14 cellular contexts compared by ENCODE assay signal in genomic region chr1:27609210-27609555, GRCh38. TPM values are rescaled to one million over a fixed set of nuclear protein-coding genes. Genes with fewer than 3 reads are reported as not detected.
DNase-seq lines count a peak whose midpoint lies in the region; ATAC-seq, FAIRE-seq and TF ChIP-seq lines count a peak whose summit lies in the region.
"Had no signal": no experiment of that assay in that cellular context is flagged by ENCODE, and none has a peak within 500 bp of the region (broad histone marks: within the 10 kb centered on the region; RNA-seq: fewer than 3 reads in every experiment).

No MANE protein-coding gene starts in this region.

- no peaks in the 10 kb centered on the region for H4K20me1 ChIP-seq in GM12878 (ENCODE audit: control insufficient read depth, insufficient read depth)

- no TSS peak for BruUV-seq in GM12878 (replicated peaks; lab: Mats Ljungman, UMichigan)

- peaks cover 7 to 18% of the 10 kb centered on the region in 2 experiments; a peak in 3 of 4 replicates for H3K36me3 ChIP-seq in GM12878 (ENCODE audit: control insufficient read depth in 2 of 2, insufficient read depth in 2 of 2, low read length in 1 of 2)
- peaks cover 0 to 33% (median 22%) of the 10 kb centered on the region in 6 donors for H3K36me3 ChIP-seq in spleen
- H3K36me3 ChIP-seq: esophagus muscularis mucosa, left ventricle myocardium inferior, SJSA1 had no signal

- TF ChIP-seq CTCF in GM12878 (IDR thresholded peaks at IDR 0.05 in 2 of 3, conservative IDR thresholded peaks at IDR 0.05 in 1 of 3; ENCODE audit: control insufficient read depth in 2 of 3, extremely low read depth in 1 of 3, insufficient read depth in 1 of 3, low read depth in 3 of 3, low read length in 3 of 3), result no peak
- no peak for TF ChIP-seq CTCF in spleen (IDR thresholded peaks at IDR 0.05 in 8 of 11, conservative IDR thresholded peaks at IDR 0.05 in 3 of 11)
- TF ChIP-seq CTCF in foreskin fibroblast (IDR thresholded peaks at IDR 0.05; ENCODE audit: low read depth, low read length), result no peak

- intact Hi-C loops in GM12878 (cut with micrococcal nuclease; ENCODE audit: unreplicated experiment) (loop anchor here (1.0 to 10.0 kb wide), 3 partner anchors 22 to 124 kb away; no protein-coding TSS in a partner anchor), spleen (cut with DNase I; ENCODE audit: low total_unique reads) (loop anchor here (2.0 to 10.0 kb wide), 4 partner anchors 54 to 207 kb away; partner anchors contain the start of gene WASF2)

- no peaks in the 10 kb centered on the region for H3K79me2 ChIP-seq in GM12878 (ENCODE audit: control insufficient read depth, insufficient read depth, low read length)

- POLR2A ChIA-PET in GM12878 (lab: Charles Lee), result interaction anchor here (0.5 to 6.2 kb wide), 7 partner anchors 15 to 209 kb away, joined by 3 to 67 read pairs (median 37); no protein-coding TSS in a partner anchor

- H3K4me1 ChIP-seq in GM12878 (ENCODE audit: control insufficient read depth, insufficient read depth, low read length) (peaks cover 46% of the 10 kb centered on the region), spleen (peaks cover 33 to 99% (median 64%) of the 10 kb centered on the region in 6 donors)

- H3K27ac ChIP-seq in GM12878 (ENCODE audit: control insufficient read depth, insufficient read depth), result peak overlapping the region; percentile 78
- H3K27ac ChIP-seq in spleen, result peak overlapping the region in 6 of 8 donors; percentile 51 to 66 (median 63)
- H3K27ac ChIP-seq: esophagus muscularis mucosa, left ventricle myocardium inferior, SJSA1 had no signal

- in situ Hi-C loops in GM12878 (cut with MboI), result loop anchor here (5.0 kb wide), 3 partner anchors 53 to 307 kb away; partner anchors contain the start of gene GPR3

- peak overlapping the region; percentile 10; the same call in 1 of the 2 replicates for H2AFZ ChIP-seq in GM12878 (ENCODE audit: control insufficient read depth, low read depth, low read length)

- CTCF ChIA-PET in GM12878 (lab: Yijun Ruan, JAX), result interaction anchor here (1.1 to 10.4 kb wide), 17 partner anchors 17 to 310 kb away, joined by 3 to 327 read pairs (median 23); partner anchors contain the start of genes GPR3 and IFI6

- no peaks in the 10 kb centered on the region for H3K9me3 ChIP-seq in GM12878 (replicated peaks; ENCODE audit: control insufficient read depth, insufficient read depth, low read length)
- no peaks in the 10 kb centered on the region for H3K9me3 ChIP-seq in spleen
- H3K9me3 ChIP-seq: esophagus muscularis mucosa, left ventricle myocardium inferior had no signal

- RAD21 ChIA-PET in GM12878 (lab: Charles Lee; ENCODE audit: unreplicated experiment), result interaction anchor here (1.0 to 8.8 kb wide), 10 partner anchors 16 to 564 kb away, joined by 3 to 268 read pairs (median 6); partner anchors contain the start of gene IFI6

- 31% methylated on average over 3 of the region's 3 CpGs for WGBS in GM12878 (ENCODE audit: insufficient coverage, insufficient replicate concordance, low lambda C conversion rate, missing lambda C conversion rate)
- 46 to 71% (median 55%) methylated on average over 3 of the region's 3 CpGs for WGBS in spleen, 5 donors

- H3K4me3 ChIP-seq in GM12878 (no peak overlapping the region), spleen (no peak overlapping the region), foreskin fibroblast (ENCODE audit: low read depth in 1 of 2, low read length in 2 of 2) (no peak overlapping the region)
- H3K4me3 ChIP-seq: esophagus muscularis mucosa, left ventricle myocardium inferior, SJSA1 had no signal

- FAIRE-seq in GM12878 (lab: Jason Lieb, UNC), result no peak

- H3K9ac ChIP-seq in GM12878 (ENCODE audit: control insufficient read depth, insufficient read depth, low read length), result peak overlapping the region; percentile 44; the same call in 1 of the 2 replicates

- no peaks in the 10 kb centered on the region for H3K27me3 ChIP-seq in GM12878 (replicated peaks in 1 of 2; ENCODE audit: control insufficient read depth in 2 of 2, insufficient read depth in 2 of 2, low read length in 1 of 2)
- H3K27me3 ChIP-seq in spleen (replicated peaks in 1 of 7), result no peaks in the 10 kb centered on the region

- ATAC-seq in GM18907 (IDR thresholded peaks at IDR 0.05; ENCODE audit: unreplicated experiment) (peak; percentile 38), GM12878 (peak; percentile 41)

- TF ChIP-seq POLR2A in GM12878 (IDR thresholded peaks at IDR 0.05; ENCODE audit: low read depth, low read length), result peak; percentile 57; the same call in 1 of the 2 replicates
- TF ChIP-seq POLR2A in spleen (IDR thresholded peaks at IDR 0.05), result no peak

- TF ChIP-seq EP300 in GM12878 (IDR thresholded peaks at IDR 0.05; ENCODE audit: borderline replicate concordance in 1 of 2, control insufficient read depth in 1 of 2, low read depth in 2 of 2, low read length in 2 of 2), result no peak

- H3K4me2 ChIP-seq in GM12878 (ENCODE audit: control insufficient read depth, insufficient read depth), result peak overlapping the region; percentile 73

- peak; percentile 28 for DNase-seq in NK-92 treated with Interleukin-12 subunit alpha and Interleukin-12 subunit beta, amount 100 ng/mL, for 24 hours (lab: John Stamatoyannopoulos, UW)
- DNase-seq in NK-92 (lab: John Stamatoyannopoulos, UW; ENCODE audit: unreplicated experiment), result no peak
- no peak for DNase-seq in GM12878 (ENCODE audit: low read depth, low spot score)
- no peak for DNase-seq in spleen
- no peak for DNase-seq in foreskin fibroblast
- DNase-seq in kidney glomerular epithelial cell (lab: John Stamatoyannopoulos, UW), result no peak
- DNase-seq in UCSD-AML1 (lab: John Stamatoyannopoulos, UW; ENCODE audit: unreplicated experiment), result no peak
- DNase-seq: 8988T, left ventricle myocardium inferior, NCI-H2107 had no signal

- no peak for TF ChIP-seq RAD21 in GM12878 (IDR thresholded peaks at IDR 0.05; ENCODE audit: insufficient read depth, low read depth, low read length)

- SMC1A ChIA-PET in GM12878 (lab: Charles Lee; ENCODE audit: uncharacterized antibody, unreplicated experiment), result interaction anchor here (0.7 to 9.2 kb wide), 10 partner anchors 8 to 193 kb away, joined by 3 to 248 read pairs (median 26); no protein-coding TSS in a partner anchor

TF ChIP-seq in GM12878, 131 proteins besides CTCF, POLR2A, EP300 and RAD21:
- TF ChIP-seq CREB1 (IDR thresholded peaks at IDR 0.05; ENCODE audit: low read depth) (no peak), KAT2A (conservative IDR thresholded peaks at IDR 0.05; ENCODE audit: control insufficient read depth, low read depth, low read length) (no peak), ZNF622 (IDR thresholded peaks at IDR 0.05) (0 out of 2 replicates have a peak, but pooled peaks have one; percentile 2), EED (IDR thresholded peaks at IDR 0.05; ENCODE audit: low read depth) (0 out of 2 replicates have a peak, but pooled peaks have one; percentile 1), HDGF (IDR thresholded peaks at IDR 0.05) (peak; percentile 3; the same call in 1 of the 2 replicates), ATF7 (IDR thresholded peaks at IDR 0.05; ENCODE audit: low read depth) (0 out of 2 replicates have a peak, but pooled peaks have one; percentile 27), TARDBP (IDR thresholded peaks at IDR 0.05; ENCODE audit: borderline replicate concordance) (no peak)

RNA-seq across cellular contexts. Expression of gene AHDC1, which starts 5.2 kb away (rescaled TPM):
- 19.7 and 22.3 TPM in 2 replicates for total RNA-seq in GM12878 (2013; cell fraction: nucleolus; rRNA removed)
- total RNA-seq in GM12878 (2014; rRNA removed) (1.1 and 2.0 TPM in 2 replicates), GM12878 (2014; rRNA removed; fragmentation: Illumina TruSeq; extraction: Trizol) (0.85 and 1.1 TPM in 2 replicates), GM12878 (2021) (10.6 and 13.0 TPM in 2 replicates), spleen (100 to 1,000 TPM in 1 of 7 donors, 10 to 100 TPM in 6; 35.1 to 104 (median 54.6) TPM)
- 2.3 TPM for polyA plus RNA-seq in GM12878 (2011; ENCODE audit: low read depth)
- polyA plus RNA-seq in GM12878 (2011; rRNA removed) (1.1 and 1.2 TPM in 2 replicates), GM12878 (2014; fragmentation: Illumina TruSeq; extraction: Trizol) (1.3 and 1.9 TPM in 2 replicates), GM12878 (2014; fragmentation: Nextera tagmentation; extraction: Ambion mirVana) (under 1 TPM; 0.21 to 0.26 TPM), GM12878 (2014; rRNA removed) (5.3 and 7.4 TPM in 2 replicates), GM12878 (2016; fragmentation: Nextera tagmentation; extraction: Ambion mirVana) (1 to 10 TPM; 1.4 to 2.0 TPM), spleen (10 to 100 TPM in 1 of 3 donors, 1 to 10 TPM in 2; 3.2 to 24.2 (median 4.3) TPM)
- polyA plus RNA-seq in GM12878 (2011; cell fraction: cytosol; rRNA removed), result 1.3 and 1.6 TPM in 2 replicates
- 7.1 and 10.9 TPM in 2 replicates for polyA plus RNA-seq in GM12878 (2011; cell fraction: nucleus; rRNA removed)
- polyA plus RNA-seq in GM12878 (2012), result 4.1 and 6.0 TPM in 2 replicates
- 2.3 and 2.4 TPM in 2 replicates for polyA minus RNA-seq in GM12878 (2011; rRNA and poly(A)+ RNA removed)
- polyA minus RNA-seq in GM12878 (2011; cell fraction: cytosol; rRNA and poly(A)+ RNA removed), result 2.8 and 4.8 TPM in 2 replicates
- 3.5 and 4.5 TPM in 2 replicates for polyA minus RNA-seq in GM12878 (2011; cell fraction: nucleus; rRNA and poly(A)+ RNA removed)

RNA-seq across cellular contexts. Expression of gene FGR, which starts 25.8 kb away (rescaled TPM):
- total RNA-seq in GM12878 (2013; cell fraction: nucleolus; rRNA removed), result 199 and 205 TPM in 2 replicates
- total RNA-seq in GM12878 (2014; rRNA removed) (97.3 and 105 TPM in 2 replicates), GM12878 (2014; rRNA removed; fragmentation: Illumina TruSeq; extraction: Trizol) (53.3 and 54.3 TPM in 2 replicates), GM12878 (2021) (80.2 and 83.8 TPM in 2 replicates), spleen (100 to 1,000 TPM in 6 of 7 donors, 10 to 100 TPM in 1; 90.5 to 249 (median 134) TPM)
- polyA plus RNA-seq in GM12878 (2011; ENCODE audit: low read depth), result 34.5 TPM
- polyA plus RNA-seq in GM12878 (2011; rRNA removed) (129 and 193 TPM in 2 replicates), GM12878 (2014; fragmentation: Illumina TruSeq; extraction: Trizol) (59.5 and 80.8 TPM in 2 replicates), GM12878 (2014; fragmentation: Nextera tagmentation; extraction: Ambion mirVana) (10 to 100 TPM; 10.9 to 13.1 TPM), GM12878 (2014; rRNA removed) (108 and 127 TPM in 2 replicates), GM12878 (2016; fragmentation: Nextera tagmentation; extraction: Ambion mirVana) (10 to 100 TPM; 60.1 to 68.6 TPM), spleen (10 to 100 TPM; 44.7 to 94.2 (median 78.6) TPM)
- 212 and 255 TPM in 2 replicates for polyA plus RNA-seq in GM12878 (2011; cell fraction: cytosol; rRNA removed)
- 826 and 1,005 TPM in 2 replicates for polyA plus RNA-seq in GM12878 (2011; cell fraction: nucleus; rRNA removed)
- polyA plus RNA-seq in GM12878 (2012), result 59.3 and 73.9 TPM in 2 replicates
- 91.0 and 144 TPM in 2 replicates for polyA minus RNA-seq in GM12878 (2011; rRNA and poly(A)+ RNA removed)
- polyA minus RNA-seq in GM12878 (2011; cell fraction: cytosol; rRNA and poly(A)+ RNA removed), result 35.3 and 38.5 TPM in 2 replicates
- 102 and 127 TPM in 2 replicates for polyA minus RNA-seq in GM12878 (2011; cell fraction: nucleus; rRNA and poly(A)+ RNA removed)
- total RNA-seq: SJSA1 had no signal
- polyA plus RNA-seq: BJ had no signal
